Comparison of ENCODE assay signal across 1 cellular context in genomic region chr19:49150106-49150943, GRCh38.
TF ChIP-seq lines count a peak whose summit lies in the region.

No MANE protein-coding gene starts in this region.

TF ChIP-seq in GM12878, 131 proteins besides CTCF, POLR2A, EP300 and RAD21 (continued from another document and continues in another):
- TF ChIP-seq PRDM15 (CRISPR knock-in tag; IDR thresholded peaks at IDR 0.05) (no peak), SMARCA5 (IDR thresholded peaks at IDR 0.05) (no peak), ZNF622 (IDR thresholded peaks at IDR 0.05) (no peak), FOXK2 (IDR thresholded peaks at IDR 0.05) (peak; percentile 97), REST (IDR thresholded peaks at IDR 0.05; ENCODE audit: low read depth, low read length) (no peak), TBL1XR1 (IDR thresholded peaks at IDR 0.05; ENCODE audit: low read depth, low read length) (no peak), ZSCAN29 (IDR thresholded peaks at IDR 0.05) (no peak), BCLAF1 (IDR thresholded peaks at IDR 0.05) (peak; percentile 90), GABPA (IDR thresholded peaks at IDR 0.05; ENCODE audit: low read depth) (no peak), RB1 (IDR thresholded peaks at IDR 0.05; ENCODE audit: borderline replicate concordance) (no peak), RCOR1 (conservative IDR thresholded peaks at IDR 0.05; ENCODE audit: low read depth, low read length) (no peak), IRF4 (IDR thresholded peaks at IDR 0.05; ENCODE audit: low read depth, low read length) (no peak), MLLT1 (IDR thresholded peaks at IDR 0.05) (peak; percentile 45; the same call in 1 of the 2 replicates), JUNB (IDR thresholded peaks at IDR 0.05) (no peak), NR2C2 (IDR thresholded peaks at IDR 0.05; ENCODE audit: borderline replicate concordance, control insufficient read depth, insufficient read length, low read depth) (no peak), HDAC2 (IDR thresholded peaks at IDR 0.05) (no peak), IRF5 (IDR thresholded peaks at IDR 0.05; ENCODE audit: borderline replicate concordance) (no peak), ATF2 (IDR thresholded peaks at IDR 0.05; ENCODE audit: low read length) (no peak), E4F1 (IDR thresholded peaks at IDR 0.05; ENCODE audit: borderline replicate concordance, partially characterized antibody) (peak; percentile 56), SMC3 (IDR thresholded peaks at IDR 0.05; ENCODE audit: borderline replicate concordance, low read length) (no peak), SMAD5 (IDR thresholded peaks at IDR 0.05; ENCODE audit: low read depth) (no peak), PAX5 (IDR thresholded peaks at IDR 0.05; ENCODE audit: borderline replicate concordance, low read depth, low read length) (no peak), ZNF217 (IDR thresholded peaks at IDR 0.05) (no peak), NFIC (IDR thresholded peaks at IDR 0.05; ENCODE audit: low read depth, low read length) (no peak), RELA (IDR thresholded peaks at IDR 0.05; ENCODE audit: borderline replicate concordance, partially characterized antibody) (no peak), SREBF1 (IDR thresholded peaks at IDR 0.05; ENCODE audit: low read length) (peak; percentile 92), MYC (IDR thresholded peaks at IDR 0.05; ENCODE audit: insufficient read depth, insufficient read length, insufficient replicate concordance, low read length, severe bottlenecking) (no peak), ZNF592 (IDR thresholded peaks at IDR 0.05) (no peak), PAX8 (IDR thresholded peaks at IDR 0.05) (no peak), ASH2L (IDR thresholded peaks at IDR 0.05; ENCODE audit: borderline replicate concordance, low read depth) (no peak), ESRRA (IDR thresholded peaks at IDR 0.05; ENCODE audit: low read length) (no peak), STAT3 (IDR thresholded peaks at IDR 0.05; ENCODE audit: low read depth, low read length) (no peak), IKZF2 (IDR thresholded peaks at IDR 0.05) (no peak), EZH2 (IDR thresholded peaks at IDR 0.05; ENCODE audit: borderline replicate concordance, control insufficient read depth, low read depth, low read length) (no peak), IKZF1 (conservative IDR thresholded peaks at IDR 0.05) (peak; percentile 42; the same call in 1 of the 2 replicates), SP1 (IDR thresholded peaks at IDR 0.05; ENCODE audit: low read depth, low read length) (no peak), EED (IDR thresholded peaks at IDR 0.05; ENCODE audit: low read depth) (0 out of 2 replicates have a peak, but pooled peaks have one; percentile 12), LARP7 (IDR thresholded peaks at IDR 0.05) (no peak; the same call in 1 of the 2 replicates), RBBP5 (conservative IDR thresholded peaks at IDR 0.05) (no peak), CBX5 (IDR thresholded peaks at IDR 0.05; ENCODE audit: low read depth) (no peak)
